In the genomic region with DNA sequence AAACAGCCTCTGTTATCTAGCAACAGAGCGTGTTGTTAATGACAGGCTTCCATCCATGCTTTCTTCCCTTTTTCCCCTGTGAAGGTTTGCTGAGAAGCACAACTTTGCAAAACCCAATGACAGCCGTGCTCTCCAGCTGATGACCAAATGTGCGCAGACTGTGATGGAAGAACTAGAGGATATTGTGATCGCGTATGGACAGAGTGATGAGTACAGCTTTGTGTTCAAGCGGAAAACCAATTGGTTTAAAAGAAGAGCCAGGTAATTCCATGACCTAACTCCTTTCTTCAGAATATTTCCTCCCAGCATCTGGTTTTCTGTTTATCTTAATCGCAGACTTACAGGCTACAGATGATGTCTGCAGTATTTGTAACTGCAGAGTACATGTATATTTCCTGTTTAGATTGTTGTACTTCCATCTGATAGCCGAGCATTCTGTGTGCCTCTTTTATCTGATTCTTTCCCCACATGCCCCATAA, we compare ENCODE assay signal across 1 cellular context.
A peak's percentile ranks its signal among the peaks of the same experiment; 100 is the strongest.
TF ChIP-seq lines count a peak whose summit lies in the region.

No MANE protein-coding gene starts in this region.

TF ChIP-seq in K562, 482 proteins besides CTCF, POLR2A, EP300 and RAD21 (continued from another document and continues in another):
- no peak for TF ChIP-seq ZNF407 (IDR thresholded peaks at IDR 0.05; ENCODE audit: low read depth)
- TF ChIP-seq TCFL5 (CRISPR knock-in tag; conservative IDR thresholded peaks at IDR 0.05) = no peak
- no peak for TF ChIP-seq BDP1 (IDR thresholded peaks at IDR 0.05; ENCODE audit: insufficient read depth, insufficient read length)
- no peak for TF ChIP-seq ZNF212 (CRISPR knock-in tag; IDR thresholded peaks at IDR 0.05)
- TF ChIP-seq ZNF586 (CRISPR knock-in tag; conservative IDR thresholded peaks at IDR 0.05) = no peak
- TF ChIP-seq RUNX1 (IDR thresholded peaks at IDR 0.05; ENCODE audit: low read depth) = no peak
- no peak for TF ChIP-seq HOXB6 (CRISPR knock-in tag; IDR thresholded peaks at IDR 0.05; ENCODE audit: borderline replicate concordance)
- 0 out of 2 replicates have a peak, but pooled peaks have one; percentile 36 for TF ChIP-seq POLR2AphosphoS5 (IDR thresholded peaks at IDR 0.05; ENCODE audit: control insufficient read depth, insufficient read depth, low read depth, low read length)
- TF ChIP-seq KLF1 (tag; IDR thresholded peaks at IDR 0.05) = no peak
- TF ChIP-seq CREB1 (IDR thresholded peaks at IDR 0.05) = peak; percentile 50; the same call in 1 of the 2 replicates
- TF ChIP-seq CREB1 (CRISPR knock-in tag; IDR thresholded peaks at IDR 0.05) = no peak
- TF ChIP-seq ZNF561 (CRISPR knock-in tag; conservative IDR thresholded peaks at IDR 0.05) = no peak
- no peak for TF ChIP-seq RCOR1 (IDR thresholded peaks at IDR 0.05; ENCODE audit: borderline replicate concordance in 1 of 2, low read depth in 2 of 2, low read length in 2 of 2)
- TF ChIP-seq CHD4 (IDR thresholded peaks at IDR 0.05; ENCODE audit: insufficient read depth, insufficient replicate concordance, low read depth, low read length, poor library complexity, severe bottlenecking) = no peak
- TF ChIP-seq U2AF2 (optimal IDR thresholded peaks at IDR 0.05; ENCODE audit: low read depth, low read length) = no peak
- TF ChIP-seq POLR2AphosphoS2 (IDR thresholded peaks at IDR 0.05; ENCODE audit: low read length) = no peak
- TF ChIP-seq MYNN (IDR thresholded peaks at IDR 0.05) = 0 out of 2 replicates have a peak, but pooled peaks have one; percentile 19
- no peak for TF ChIP-seq MYNN (CRISPR knock-in tag; IDR thresholded peaks at IDR 0.05)
- no peak for TF ChIP-seq ZNF740 (CRISPR knock-in tag; IDR thresholded peaks at IDR 0.05)
- TF ChIP-seq ZNF740 (tag; IDR thresholded peaks at IDR 0.05) = no peak
- peak in 1 of 2 experiments; percentile 73; a peak in 3 of 4 replicates for TF ChIP-seq FOXK2 (conservative IDR thresholded peaks at IDR 0.05 in 1 of 2, IDR thresholded peaks at IDR 0.05 in 1 of 2; ENCODE audit: low read depth in 2 of 2)
- TF ChIP-seq ZNF316 (IDR thresholded peaks at IDR 0.05) = no peak
- peak; percentile 6 for TF ChIP-seq BCOR (IDR thresholded peaks at IDR 0.05)
- TF ChIP-seq ZNF217 (CRISPR knock-in tag; IDR thresholded peaks at IDR 0.05) = no peak
- TF ChIP-seq WHSC1 (IDR thresholded peaks at IDR 0.05; ENCODE audit: low read length) = no peak
- TF ChIP-seq AFF1 (IDR thresholded peaks at IDR 0.05; ENCODE audit: low read depth in 1 of 2, partially characterized antibody in 2 of 2) = no peak
- TF ChIP-seq RB1 (IDR thresholded peaks at IDR 0.05; ENCODE audit: low read depth) = no peak
- TF ChIP-seq, protein P1, sequence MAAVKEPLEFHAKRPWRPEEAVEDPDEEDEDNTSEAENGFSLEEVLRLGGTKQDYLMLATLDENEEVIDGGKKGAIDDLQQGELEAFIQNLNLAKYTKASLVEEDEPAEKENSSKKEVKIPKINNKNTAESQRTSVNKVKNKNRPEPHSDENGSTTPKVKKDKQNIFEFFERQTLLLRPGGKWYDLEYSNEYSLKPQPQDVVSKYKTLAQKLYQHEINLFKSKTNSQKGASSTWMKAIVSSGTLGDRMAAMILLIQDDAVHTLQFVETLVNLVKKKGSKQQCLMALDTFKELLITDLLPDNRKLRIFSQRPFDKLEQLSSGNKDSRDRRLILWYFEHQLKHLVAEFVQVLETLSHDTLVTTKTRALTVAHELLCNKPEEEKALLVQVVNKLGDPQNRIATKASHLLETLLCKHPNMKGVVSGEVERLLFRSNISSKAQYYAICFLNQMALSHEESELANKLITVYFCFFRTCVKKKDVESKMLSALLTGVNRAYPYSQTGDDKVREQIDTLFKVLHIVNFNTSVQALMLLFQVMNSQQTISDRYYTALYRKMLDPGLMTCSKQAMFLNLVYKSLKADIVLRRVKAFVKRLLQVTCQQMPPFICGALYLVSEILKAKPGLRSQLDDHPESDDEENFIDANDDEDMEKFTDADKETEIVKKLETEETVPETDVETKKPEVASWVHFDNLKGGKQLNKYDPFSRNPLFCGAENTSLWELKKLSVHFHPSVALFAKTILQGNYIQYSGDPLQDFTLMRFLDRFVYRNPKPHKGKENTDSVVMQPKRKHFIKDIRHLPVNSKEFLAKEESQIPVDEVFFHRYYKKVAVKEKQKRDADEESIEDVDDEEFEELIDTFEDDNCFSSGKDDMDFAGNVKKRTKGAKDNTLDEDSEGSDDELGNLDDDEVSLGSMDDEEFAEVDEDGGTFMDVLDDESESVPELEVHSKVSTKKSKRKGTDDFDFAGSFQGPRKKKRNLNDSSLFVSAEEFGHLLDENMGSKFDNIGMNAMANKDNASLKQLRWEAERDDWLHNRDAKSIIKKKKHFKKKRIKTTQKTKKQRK (IDR thresholded peaks at IDR 0.05; ENCODE audit: borderline replicate concordance, low read depth, low read length) = no peak
- TF ChIP-seq TEAD2 (tag; IDR thresholded peaks at IDR 0.05) = no peak
- no peak for TF ChIP-seq ZNF165 (CRISPR knock-in tag; IDR thresholded peaks at IDR 0.05; ENCODE audit: borderline replicate concordance)
- TF ChIP-seq TCF15 (CRISPR knock-in tag; IDR thresholded peaks at IDR 0.05) = no peak
- no peak for TF ChIP-seq CTCFL (IDR thresholded peaks at IDR 0.05; ENCODE audit: borderline replicate concordance, insufficient read depth, low read depth, low read length, poor library complexity, severe bottlenecking)
- TF ChIP-seq ZC3H11A (IDR thresholded peaks at IDR 0.05; ENCODE audit: low read depth, low read length) = no peak
- no peak for TF ChIP-seq U2AF1 (optimal IDR thresholded peaks at IDR 0.05; ENCODE audit: low read depth, low read length)
- no peak for TF ChIP-seq JUN (IDR thresholded peaks at IDR 0.05; ENCODE audit: borderline replicate concordance, low read depth, low read length)
- TF ChIP-seq JUN (CRISPR knock-in tag; IDR thresholded peaks at IDR 0.05; ENCODE audit: borderline replicate concordance) = no peak
- TF ChIP-seq NR2F6 (CRISPR knock-in tag; IDR thresholded peaks at IDR 0.05) = no peak
- TF ChIP-seq RFX1 (IDR thresholded peaks at IDR 0.05) = no peak
- no peak for TF ChIP-seq SAP30 (IDR thresholded peaks at IDR 0.05; ENCODE audit: borderline replicate concordance, insufficient read depth, low read depth, low read length, poor library complexity, severe bottlenecking)
- no peak for TF ChIP-seq PTBP1 (IDR thresholded peaks at IDR 0.05; ENCODE audit: low read depth, low read length)
- TF ChIP-seq ZNF785 (CRISPR knock-in tag; IDR thresholded peaks at IDR 0.05) = no peak
- TF ChIP-seq MTA2 (IDR thresholded peaks at IDR 0.05; ENCODE audit: low read depth) = peak; percentile 62; the same call in 1 of the 2 replicates
- no peak for TF ChIP-seq NUFIP1 (IDR thresholded peaks at IDR 0.05; ENCODE audit: partially characterized antibody)
- no peak for TF ChIP-seq BRD9 (IDR thresholded peaks at IDR 0.05; ENCODE audit: low read depth, partially characterized antibody)
- no peak for TF ChIP-seq ZC3H4 (CRISPR knock-in tag; IDR thresholded peaks at IDR 0.05; ENCODE audit: borderline replicate concordance)
